In the genomic region with DNA sequence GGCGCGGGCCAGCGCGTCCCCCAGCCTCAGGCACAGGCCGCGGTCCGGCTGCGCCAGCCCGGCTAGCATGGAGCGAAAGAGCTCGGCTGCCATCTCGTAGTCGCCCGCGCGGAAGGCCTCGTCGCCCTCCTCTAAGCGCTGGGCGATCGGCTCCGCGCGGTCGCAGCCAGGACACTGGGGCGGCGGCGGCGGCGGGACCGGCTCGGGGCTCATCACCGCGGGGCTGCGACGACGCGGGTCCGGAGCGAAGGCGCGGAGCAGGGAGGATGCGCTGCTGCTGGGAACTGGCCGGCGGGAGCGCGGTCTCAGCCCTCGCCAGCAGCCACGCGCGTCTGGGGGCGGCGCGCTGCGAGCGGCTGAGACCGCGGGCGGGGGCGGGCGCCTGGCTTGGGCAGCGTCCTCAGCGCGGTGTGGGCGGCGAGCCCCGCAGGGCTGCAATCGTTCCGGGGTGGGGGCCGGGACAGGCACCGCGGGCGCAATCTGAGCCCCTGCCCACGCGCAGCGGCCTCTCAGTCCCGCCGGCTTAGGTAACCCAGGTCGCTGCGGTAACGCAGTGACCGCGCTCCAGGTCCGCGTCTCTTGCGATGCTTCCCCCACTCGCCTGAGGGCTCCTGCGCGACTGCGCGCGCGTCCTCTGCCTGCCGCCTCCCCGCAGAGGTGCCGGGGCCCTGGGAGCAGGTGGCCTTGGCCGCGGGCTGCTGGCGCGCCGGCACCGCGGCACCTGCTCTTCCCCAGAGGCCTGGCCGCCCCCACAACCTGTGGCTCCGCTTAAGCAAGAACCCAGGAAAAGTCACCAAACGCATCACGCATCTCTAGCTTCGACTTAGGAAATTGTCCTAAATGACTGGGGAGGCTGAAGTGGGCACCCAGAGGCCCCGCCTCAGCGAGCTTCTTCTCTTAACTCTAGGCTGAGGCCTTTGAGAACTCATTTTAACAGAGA, we compare ENCODE assay signal across 8 cellular contexts. TPM values are rescaled to one million over a fixed set of nuclear protein-coding genes. Genes with fewer than 3 reads are reported as not detected.
DNase-seq lines count a peak whose midpoint lies in the region; ATAC-seq lines count a peak whose summit lies in the region.

Gene LONRF2, minus strand, starts transcription at position 621 of the 940 bp plus-strand sequence. Its CDS starts 408 bp downstream, at position 213.

- H3K27ac ChIP-seq in iPS-20b (ENCODE audit: low read length) (no peak within 1 kb of the TSS), skeletal muscle tissue (ENCODE audit: low read depth, low read length) (peak within 1 kb of the TSS; percentile 78)

- H3K9me3 ChIP-seq in iPS-20b (ENCODE audit: insufficient read depth, low read depth, low read length) (peaks cover 14% of the 10 kb centered on the region), skeletal muscle tissue (ENCODE audit: control insufficient read depth in 3 of 3, low read length in 3 of 3) (no peaks in the 10 kb centered on the region)

- peak within 1 kb of the TSS; percentile 58; the same call in 1 of the 2 replicates for H3K4me3 ChIP-seq in iPS-20b (ENCODE audit: low read length)
- H3K4me3 ChIP-seq in skeletal muscle tissue (ENCODE audit: low read length in 3 of 3) = peak within 1 kb of the TSS; percentile 61 to 76 (median 71)

- H3K36me3 ChIP-seq in iPS-20b (ENCODE audit: insufficient read depth, low read depth, low read length) (no peaks in the 10 kb centered on the region), skeletal muscle tissue (ENCODE audit: control insufficient read depth in 3 of 3, insufficient read depth in 3 of 3, low read length in 3 of 3) (no peaks in the 10 kb centered on the region)

- DNase-seq in GM03348 (ENCODE audit: low spot score) (peak; percentile 21), NCI-H1930 (lab: John Stamatoyannopoulos, UW) (peak; percentile 61 to 67), astrocyte of the hippocampus (ENCODE audit: low read depth, low spot score) (peak; percentile 68)

- H3K4me1 ChIP-seq in iPS-20b (ENCODE audit: insufficient read depth, low read length) (no peaks in the 10 kb centered on the region), skeletal muscle tissue (ENCODE audit: control insufficient read depth in 3 of 3, insufficient read depth in 3 of 3, low read length in 3 of 3) (peaks cover 5 to 16% (median 7%) of the 10 kb centered on the region in 3 donors)

- peaks cover 68% of the 10 kb centered on the region for H3K27me3 ChIP-seq in iPS-20b (ENCODE audit: insufficient read depth, low read length)
- peaks cover 0 to 4% (median 0%) of the 10 kb centered on the region in 3 donors for H3K27me3 ChIP-seq in skeletal muscle tissue (ENCODE audit: control insufficient read depth in 3 of 3, insufficient read depth in 3 of 3, low read length in 3 of 3)

- no peak within 1 kb of the TSS for H3K9ac ChIP-seq in iPS-20b (ENCODE audit: low read depth, low read length)
- peak within 1 kb of the TSS in 2 of 3 donors; percentile 69 to 85 for H3K9ac ChIP-seq in skeletal muscle tissue (ENCODE audit: low read depth in 1 of 3, low read length in 3 of 3)

- ATAC-seq in GM21381 (IDR thresholded peaks at IDR 0.05; ENCODE audit: unreplicated experiment) (no peak), HG03045 (IDR thresholded peaks at IDR 0.05; ENCODE audit: unreplicated experiment) (no peak), GM18909 (IDR thresholded peaks at IDR 0.05; ENCODE audit: poor library complexity, unreplicated experiment) (no peak)

RNA-seq across cellular contexts. Expression of gene LONRF2, which starts in this region (rescaled TPM):
- 1.0 TPM for total RNA-seq in skeletal muscle tissue
